1 cellular context compared by ENCODE assay signal in the genomic region with DNA sequence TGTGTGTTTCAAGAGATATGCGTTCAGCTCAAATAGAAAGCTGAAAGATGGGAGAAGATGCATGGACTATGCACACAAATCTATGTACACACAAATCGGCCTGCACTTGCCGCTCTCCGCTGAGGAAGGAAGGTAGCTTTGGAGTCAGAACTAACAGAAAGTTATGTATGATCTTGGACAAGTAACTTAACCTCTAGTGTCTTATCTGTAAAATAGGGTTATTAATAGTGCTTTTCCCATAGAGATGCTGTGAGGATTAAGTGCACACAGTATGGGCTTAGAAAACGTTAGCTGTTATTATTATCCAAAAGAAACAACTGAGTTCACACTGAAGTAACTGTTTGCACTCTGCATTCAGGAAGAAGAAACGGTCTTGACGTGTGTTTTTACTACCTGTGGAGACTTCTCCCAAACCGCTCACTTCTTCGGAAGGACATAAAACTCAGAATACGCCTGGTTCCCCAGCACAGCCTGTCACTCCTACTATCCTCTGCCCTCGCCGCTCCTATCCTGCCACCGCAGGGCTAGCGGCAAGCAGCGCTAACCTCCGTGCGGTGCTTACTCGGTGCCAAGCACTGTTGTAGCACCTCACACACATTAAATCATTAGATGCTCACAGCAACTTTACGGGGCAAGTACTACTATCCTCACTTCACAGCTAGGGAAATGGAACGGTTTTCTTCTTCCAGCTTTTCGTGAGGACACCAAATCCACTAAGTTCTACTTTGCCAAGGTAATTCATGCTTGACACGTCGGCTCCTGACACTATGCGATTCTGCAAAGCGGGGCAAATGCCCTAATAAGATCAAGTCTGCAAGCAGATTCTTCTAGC.
TF ChIP-seq lines count a peak whose summit lies in the region.

No MANE protein-coding gene starts in this region.

TF ChIP-seq in HepG2, 621 proteins besides CTCF, POLR2A, EP300 and RAD21 (continued from another document and continues in another):
- TF ChIP-seq, protein P1, sequence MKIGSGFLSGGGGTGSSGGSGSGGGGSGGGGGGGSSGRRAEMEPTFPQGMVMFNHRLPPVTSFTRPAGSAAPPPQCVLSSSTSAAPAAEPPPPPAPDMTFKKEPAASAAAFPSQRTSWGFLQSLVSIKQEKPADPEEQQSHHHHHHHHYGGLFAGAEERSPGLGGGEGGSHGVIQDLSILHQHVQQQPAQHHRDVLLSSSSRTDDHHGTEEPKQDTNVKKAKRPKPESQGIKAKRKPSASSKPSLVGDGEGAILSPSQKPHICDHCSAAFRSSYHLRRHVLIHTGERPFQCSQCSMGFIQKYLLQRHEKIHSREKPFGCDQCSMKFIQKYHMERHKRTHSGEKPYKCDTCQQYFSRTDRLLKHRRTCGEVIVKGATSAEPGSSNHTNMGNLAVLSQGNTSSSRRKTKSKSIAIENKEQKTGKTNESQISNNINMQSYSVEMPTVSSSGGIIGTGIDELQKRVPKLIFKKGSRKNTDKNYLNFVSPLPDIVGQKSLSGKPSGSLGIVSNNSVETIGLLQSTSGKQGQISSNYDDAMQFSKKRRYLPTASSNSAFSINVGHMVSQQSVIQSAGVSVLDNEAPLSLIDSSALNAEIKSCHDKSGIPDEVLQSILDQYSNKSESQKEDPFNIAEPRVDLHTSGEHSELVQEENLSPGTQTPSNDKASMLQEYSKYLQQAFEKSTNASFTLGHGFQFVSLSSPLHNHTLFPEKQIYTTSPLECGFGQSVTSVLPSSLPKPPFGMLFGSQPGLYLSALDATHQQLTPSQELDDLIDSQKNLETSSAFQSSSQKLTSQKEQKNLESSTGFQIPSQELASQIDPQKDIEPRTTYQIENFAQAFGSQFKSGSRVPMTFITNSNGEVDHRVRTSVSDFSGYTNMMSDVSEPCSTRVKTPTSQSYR (CRISPR knock-in tag; IDR thresholded peaks at IDR 0.05; ENCODE audit: borderline replicate concordance): 0 out of 2 replicates have a peak, but pooled peaks have one; percentile 25
- no peak for TF ChIP-seq ZNF782 (CRISPR knock-in tag; IDR thresholded peaks at IDR 0.05; ENCODE audit: borderline replicate concordance)
- peak; percentile 75; the same call in 1 of the 2 replicates for TF ChIP-seq ZNF549 (CRISPR knock-in tag; IDR thresholded peaks at IDR 0.05)
- no peak for TF ChIP-seq ZNF124 (CRISPR knock-in tag; IDR thresholded peaks at IDR 0.05)
- no peak for TF ChIP-seq THYN1 (CRISPR knock-in tag; IDR thresholded peaks at IDR 0.05; ENCODE audit: borderline replicate concordance, low read depth)
- TF ChIP-seq KAT8 (CRISPR knock-in tag; IDR thresholded peaks at IDR 0.05): no peak
- TF ChIP-seq TAF1 (CRISPR knock-in tag; IDR thresholded peaks at IDR 0.05): peak; percentile 9; the same call in 1 of the 2 replicates
- TF ChIP-seq, protein P2, sequence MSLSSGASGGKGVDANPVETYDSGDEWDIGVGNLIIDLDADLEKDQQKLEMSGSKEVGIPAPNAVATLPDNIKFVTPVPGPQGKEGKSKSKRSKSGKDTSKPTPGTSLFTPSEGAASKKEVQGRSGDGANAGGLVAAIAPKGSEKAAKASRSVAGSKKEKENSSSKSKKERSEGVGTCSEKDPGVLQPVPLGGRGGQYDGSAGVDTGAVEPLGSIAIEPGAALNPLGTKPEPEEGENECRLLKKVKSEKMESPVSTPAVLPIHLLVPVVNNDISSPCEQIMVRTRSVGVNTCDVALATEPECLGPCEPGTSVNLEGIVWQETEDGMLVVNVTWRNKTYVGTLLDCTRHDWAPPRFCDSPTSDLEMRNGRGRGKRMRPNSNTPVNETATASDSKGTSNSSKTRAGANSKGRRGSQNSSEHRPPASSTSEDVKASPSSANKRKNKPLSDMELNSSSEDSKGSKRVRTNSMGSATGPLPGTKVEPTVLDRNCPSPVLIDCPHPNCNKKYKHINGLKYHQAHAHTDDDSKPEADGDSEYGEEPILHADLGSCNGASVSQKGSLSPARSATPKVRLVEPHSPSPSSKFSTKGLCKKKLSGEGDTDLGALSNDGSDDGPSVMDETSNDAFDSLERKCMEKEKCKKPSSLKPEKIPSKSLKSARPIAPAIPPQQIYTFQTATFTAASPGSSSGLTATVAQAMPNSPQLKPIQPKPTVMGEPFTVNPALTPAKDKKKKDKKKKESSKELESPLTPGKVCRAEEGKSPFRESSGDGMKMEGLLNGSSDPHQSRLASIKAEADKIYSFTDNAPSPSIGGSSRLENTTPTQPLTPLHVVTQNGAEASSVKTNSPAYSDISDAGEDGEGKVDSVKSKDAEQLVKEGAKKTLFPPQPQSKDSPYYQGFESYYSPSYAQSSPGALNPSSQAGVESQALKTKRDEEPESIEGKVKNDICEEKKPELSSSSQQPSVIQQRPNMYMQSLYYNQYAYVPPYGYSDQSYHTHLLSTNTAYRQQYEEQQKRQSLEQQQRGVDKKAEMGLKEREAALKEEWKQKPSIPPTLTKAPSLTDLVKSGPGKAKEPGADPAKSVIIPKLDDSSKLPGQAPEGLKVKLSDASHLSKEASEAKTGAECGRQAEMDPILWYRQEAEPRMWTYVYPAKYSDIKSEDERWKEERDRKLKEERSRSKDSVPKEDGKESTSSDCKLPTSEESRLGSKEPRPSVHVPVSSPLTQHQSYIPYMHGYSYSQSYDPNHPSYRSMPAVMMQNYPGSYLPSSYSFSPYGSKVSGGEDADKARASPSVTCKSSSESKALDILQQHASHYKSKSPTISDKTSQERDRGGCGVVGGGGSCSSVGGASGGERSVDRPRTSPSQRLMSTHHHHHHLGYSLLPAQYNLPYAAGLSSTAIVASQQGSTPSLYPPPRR (CRISPR knock-in tag; IDR thresholded peaks at IDR 0.05; ENCODE audit: borderline replicate concordance): no peak
- no peak for TF ChIP-seq ZNF30 (CRISPR knock-in tag; IDR thresholded peaks at IDR 0.05)
- TF ChIP-seq, protein P3, sequence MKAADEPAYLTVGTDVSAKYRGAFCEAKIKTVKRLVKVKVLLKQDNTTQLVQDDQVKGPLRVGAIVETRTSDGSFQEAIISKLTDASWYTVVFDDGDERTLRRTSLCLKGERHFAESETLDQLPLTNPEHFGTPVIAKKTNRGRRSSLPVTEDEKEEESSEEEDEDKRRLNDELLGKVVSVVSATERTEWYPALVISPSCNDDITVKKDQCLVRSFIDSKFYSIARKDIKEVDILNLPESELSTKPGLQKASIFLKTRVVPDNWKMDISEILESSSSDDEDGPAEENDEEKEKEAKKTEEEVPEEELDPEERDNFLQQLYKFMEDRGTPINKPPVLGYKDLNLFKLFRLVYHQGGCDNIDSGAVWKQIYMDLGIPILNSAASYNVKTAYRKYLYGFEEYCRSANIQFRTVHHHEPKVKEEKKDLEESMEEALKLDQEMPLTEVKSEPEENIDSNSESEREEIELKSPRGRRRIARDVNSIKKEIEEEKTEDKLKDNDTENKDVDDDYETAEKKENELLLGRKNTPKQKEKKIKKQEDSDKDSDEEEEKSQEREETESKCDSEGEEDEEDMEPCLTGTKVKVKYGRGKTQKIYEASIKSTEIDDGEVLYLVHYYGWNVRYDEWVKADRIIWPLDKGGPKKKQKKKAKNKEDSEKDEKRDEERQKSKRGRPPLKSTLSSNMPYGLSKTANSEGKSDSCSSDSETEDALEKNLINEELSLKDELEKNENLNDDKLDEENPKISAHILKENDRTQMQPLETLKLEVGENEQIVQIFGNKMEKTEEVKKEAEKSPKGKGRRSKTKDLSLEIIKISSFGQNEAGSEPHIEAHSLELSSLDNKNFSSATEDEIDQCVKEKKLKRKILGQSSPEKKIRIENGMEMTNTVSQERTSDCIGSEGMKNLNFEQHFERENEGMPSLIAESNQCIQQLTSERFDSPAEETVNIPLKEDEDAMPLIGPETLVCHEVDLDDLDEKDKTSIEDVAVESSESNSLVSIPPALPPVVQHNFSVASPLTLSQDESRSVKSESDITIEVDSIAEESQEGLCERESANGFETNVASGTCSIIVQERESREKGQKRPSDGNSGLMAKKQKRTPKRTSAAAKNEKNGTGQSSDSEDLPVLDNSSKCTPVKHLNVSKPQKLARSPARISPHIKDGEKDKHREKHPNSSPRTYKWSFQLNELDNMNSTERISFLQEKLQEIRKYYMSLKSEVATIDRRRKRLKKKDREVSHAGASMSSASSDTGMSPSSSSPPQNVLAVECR (CRISPR knock-in tag; IDR thresholded peaks at IDR 0.05; ENCODE audit: borderline replicate concordance): 0 out of 2 replicates have a peak, but pooled peaks have one; percentile 13
- TF ChIP-seq ZNF354B (CRISPR knock-in tag; IDR thresholded peaks at IDR 0.05): no peak
- peak in 1 of 2 experiments; percentile 45; a peak in 1 of 4 replicates for TF ChIP-seq KLF16 (CRISPR knock-in tag; IDR thresholded peaks at IDR 0.05)
- TF ChIP-seq, protein P4, sequence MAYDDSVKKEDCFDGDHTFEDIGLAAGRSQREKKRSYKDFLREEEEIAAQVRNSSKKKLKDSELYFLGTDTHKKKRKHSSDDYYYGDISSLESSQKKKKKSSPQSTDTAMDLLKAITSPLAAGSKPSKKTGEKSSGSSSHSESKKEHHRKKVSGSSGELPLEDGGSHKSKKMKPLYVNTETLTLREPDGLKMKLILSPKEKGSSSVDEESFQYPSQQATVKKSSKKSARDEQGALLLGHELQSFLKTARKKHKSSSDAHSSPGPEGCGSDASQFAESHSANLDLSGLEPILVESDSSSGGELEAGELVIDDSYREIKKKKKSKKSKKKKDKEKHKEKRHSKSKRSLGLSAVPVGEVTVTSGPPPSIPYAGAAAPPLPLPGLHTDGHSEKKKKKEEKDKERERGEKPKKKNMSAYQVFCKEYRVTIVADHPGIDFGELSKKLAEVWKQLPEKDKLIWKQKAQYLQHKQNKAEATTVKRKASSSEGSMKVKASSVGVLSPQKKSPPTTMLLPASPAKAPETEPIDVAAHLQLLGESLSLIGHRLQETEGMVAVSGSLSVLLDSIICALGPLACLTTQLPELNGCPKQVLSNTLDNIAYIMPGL (CRISPR knock-in tag; IDR thresholded peaks at IDR 0.05; ENCODE audit: borderline replicate concordance in 1 of 2, low read depth in 1 of 2): peak in 1 of 2 experiments; percentile 2; a peak in 1 of 4 replicates
- no peak for TF ChIP-seq ZMAT3 (CRISPR knock-in tag; conservative IDR thresholded peaks at IDR 0.05)
- TF ChIP-seq, protein P5, sequence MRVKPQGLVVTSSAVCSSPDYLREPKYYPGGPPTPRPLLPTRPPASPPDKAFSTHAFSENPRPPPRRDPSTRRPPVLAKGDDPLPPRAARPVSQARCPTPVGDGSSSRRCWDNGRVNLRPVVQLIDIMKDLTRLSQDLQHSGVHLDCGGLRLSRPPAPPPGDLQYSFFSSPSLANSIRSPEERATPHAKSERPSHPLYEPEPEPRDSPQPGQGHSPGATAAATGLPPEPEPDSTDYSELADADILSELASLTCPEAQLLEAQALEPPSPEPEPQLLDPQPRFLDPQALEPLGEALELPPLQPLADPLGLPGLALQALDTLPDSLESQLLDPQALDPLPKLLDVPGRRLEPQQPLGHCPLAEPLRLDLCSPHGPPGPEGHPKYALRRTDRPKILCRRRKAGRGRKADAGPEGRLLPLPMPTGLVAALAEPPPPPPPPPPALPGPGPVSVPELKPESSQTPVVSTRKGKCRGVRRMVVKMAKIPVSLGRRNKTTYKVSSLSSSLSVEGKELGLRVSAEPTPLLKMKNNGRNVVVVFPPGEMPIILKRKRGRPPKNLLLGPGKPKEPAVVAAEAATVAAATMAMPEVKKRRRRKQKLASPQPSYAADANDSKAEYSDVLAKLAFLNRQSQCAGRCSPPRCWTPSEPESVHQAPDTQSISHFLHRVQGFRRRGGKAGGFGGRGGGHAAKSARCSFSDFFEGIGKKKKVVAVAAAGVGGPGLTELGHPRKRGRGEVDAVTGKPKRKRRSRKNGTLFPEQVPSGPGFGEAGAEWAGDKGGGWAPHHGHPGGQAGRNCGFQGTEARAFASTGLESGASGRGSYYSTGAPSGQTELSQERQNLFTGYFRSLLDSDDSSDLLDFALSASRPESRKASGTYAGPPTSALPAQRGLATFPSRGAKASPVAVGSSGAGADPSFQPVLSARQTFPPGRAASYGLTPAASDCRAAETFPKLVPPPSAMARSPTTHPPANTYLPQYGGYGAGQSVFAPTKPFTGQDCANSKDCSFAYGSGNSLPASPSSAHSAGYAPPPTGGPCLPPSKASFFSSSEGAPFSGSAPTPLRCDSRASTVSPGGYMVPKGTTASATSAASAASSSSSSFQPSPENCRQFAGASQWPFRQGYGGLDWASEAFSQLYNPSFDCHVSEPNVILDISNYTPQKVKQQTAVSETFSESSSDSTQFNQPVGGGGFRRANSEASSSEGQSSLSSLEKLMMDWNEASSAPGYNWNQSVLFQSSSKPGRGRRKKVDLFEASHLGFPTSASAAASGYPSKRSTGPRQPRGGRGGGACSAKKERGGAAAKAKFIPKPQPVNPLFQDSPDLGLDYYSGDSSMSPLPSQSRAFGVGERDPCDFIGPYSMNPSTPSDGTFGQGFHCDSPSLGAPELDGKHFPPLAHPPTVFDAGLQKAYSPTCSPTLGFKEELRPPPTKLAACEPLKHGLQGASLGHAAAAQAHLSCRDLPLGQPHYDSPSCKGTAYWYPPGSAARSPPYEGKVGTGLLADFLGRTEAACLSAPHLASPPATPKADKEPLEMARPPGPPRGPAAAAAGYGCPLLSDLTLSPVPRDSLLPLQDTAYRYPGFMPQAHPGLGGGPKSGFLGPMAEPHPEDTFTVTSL (CRISPR knock-in tag; IDR thresholded peaks at IDR 0.05; ENCODE audit: borderline replicate concordance): no peak
- peak; percentile 45 for TF ChIP-seq ASH2L (IDR thresholded peaks at IDR 0.05; ENCODE audit: insufficient read length, low read depth, low read length)
- no peak for TF ChIP-seq MAZ (IDR thresholded peaks at IDR 0.05; ENCODE audit: borderline replicate concordance, low read depth, low read length)
- no peak for TF ChIP-seq MAZ (CRISPR knock-in tag; IDR thresholded peaks at IDR 0.05; ENCODE audit: low read depth)
- TF ChIP-seq SAP130 (CRISPR knock-in tag; IDR thresholded peaks at IDR 0.05; ENCODE audit: low read depth): peak; percentile 52; the same call in 1 of the 2 replicates
- TF ChIP-seq ATF7-NPFF (CRISPR knock-in tag; IDR thresholded peaks at IDR 0.05; ENCODE audit: low read depth): no peak
- TF ChIP-seq RBFOX2 (IDR thresholded peaks at IDR 0.05; ENCODE audit: low read depth, low read length): peak; percentile 74
- TF ChIP-seq, protein P6, sequence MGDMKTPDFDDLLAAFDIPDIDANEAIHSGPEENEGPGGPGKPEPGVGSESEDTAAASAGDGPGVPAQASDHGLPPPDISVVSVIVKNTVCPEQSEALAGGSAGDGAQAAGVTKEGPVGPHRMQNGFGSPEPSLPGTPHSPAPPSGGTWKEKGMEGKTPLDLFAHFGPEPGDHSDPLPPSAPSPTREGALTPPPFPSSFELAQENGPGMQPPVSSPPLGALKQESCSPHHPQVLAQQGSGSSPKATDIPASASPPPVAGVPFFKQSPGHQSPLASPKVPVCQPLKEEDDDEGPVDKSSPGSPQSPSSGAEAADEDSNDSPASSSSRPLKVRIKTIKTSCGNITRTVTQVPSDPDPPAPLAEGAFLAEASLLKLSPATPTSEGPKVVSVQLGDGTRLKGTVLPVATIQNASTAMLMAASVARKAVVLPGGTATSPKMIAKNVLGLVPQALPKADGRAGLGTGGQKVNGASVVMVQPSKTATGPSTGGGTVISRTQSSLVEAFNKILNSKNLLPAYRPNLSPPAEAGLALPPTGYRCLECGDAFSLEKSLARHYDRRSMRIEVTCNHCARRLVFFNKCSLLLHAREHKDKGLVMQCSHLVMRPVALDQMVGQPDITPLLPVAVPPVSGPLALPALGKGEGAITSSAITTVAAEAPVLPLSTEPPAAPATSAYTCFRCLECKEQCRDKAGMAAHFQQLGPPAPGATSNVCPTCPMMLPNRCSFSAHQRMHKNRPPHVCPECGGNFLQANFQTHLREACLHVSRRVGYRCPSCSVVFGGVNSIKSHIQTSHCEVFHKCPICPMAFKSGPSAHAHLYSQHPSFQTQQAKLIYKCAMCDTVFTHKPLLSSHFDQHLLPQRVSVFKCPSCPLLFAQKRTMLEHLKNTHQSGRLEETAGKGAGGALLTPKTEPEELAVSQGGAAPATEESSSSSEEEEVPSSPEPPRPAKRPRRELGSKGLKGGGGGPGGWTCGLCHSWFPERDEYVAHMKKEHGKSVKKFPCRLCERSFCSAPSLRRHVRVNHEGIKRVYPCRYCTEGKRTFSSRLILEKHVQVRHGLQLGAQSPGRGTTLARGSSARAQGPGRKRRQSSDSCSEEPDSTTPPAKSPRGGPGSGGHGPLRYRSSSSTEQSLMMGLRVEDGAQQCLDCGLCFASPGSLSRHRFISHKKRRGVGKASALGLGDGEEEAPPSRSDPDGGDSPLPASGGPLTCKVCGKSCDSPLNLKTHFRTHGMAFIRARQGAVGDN (CRISPR knock-in tag; IDR thresholded peaks at IDR 0.05): no peak
- no peak for TF ChIP-seq ZSCAN30 (CRISPR knock-in tag; IDR thresholded peaks at IDR 0.05)
